ENCODE assay signal across 20 cellular contexts in genomic region chr7:122135275-122135674, GRCh38. TPM values are rescaled to one million over a fixed set of nuclear protein-coding genes. Genes with fewer than 3 reads are reported as not detected.
A peak's percentile ranks its signal among the peaks of the same experiment; 100 is the strongest.
DNase-seq lines count a peak whose midpoint lies in the region; ATAC-seq, FAIRE-seq and TF ChIP-seq lines count a peak whose summit lies in the region.
"Had no signal": no experiment of that assay in that cellular context is flagged by ENCODE, and none has a peak within 500 bp of the region (broad histone marks: within the 10 kb centered on the region; RNA-seq: fewer than 3 reads in every experiment).

No MANE protein-coding gene starts in this region.

- H3K27ac Mint-ChIP-seq in MCF 10A (ENCODE audit: low read depth, unreplicated experiment) = no peak overlapping the region
- H3K27ac Mint-ChIP-seq in mesothelial cell of epicardium = no peak overlapping the region
- H3K27ac Mint-ChIP-seq in stimulated activated naive B cell treated with anti-CD40 and anti-IgM and Interleukin-4, amounts not matched to agents 10 μg/mL and 1 μg/mL and 100 μg/mL, for 72 hours = no peak overlapping the region
- H3K27ac Mint-ChIP-seq: CD8-positive, alpha-beta memory T cell had no signal

- POLR2A ChIA-PET in MCF 10A (lab: Yijun Ruan, JAX) = no interaction called here

- no peaks in the 10 kb centered on the region for H3K27me3 Mint-ChIP-seq in MCF 10A (ENCODE audit: insufficient read depth, unreplicated experiment)
- no peaks in the 10 kb centered on the region for H3K27me3 Mint-ChIP-seq in mesothelial cell of epicardium (ENCODE audit: low read depth)
- H3K27me3 Mint-ChIP-seq in stimulated activated naive B cell treated with anti-CD40 and anti-IgM and Interleukin-4, amounts not matched to agents 10 μg/mL and 1 μg/mL and 100 μg/mL, for 72 hours = no peaks in the 10 kb centered on the region
- H3K27me3 Mint-ChIP-seq: CD8-positive, alpha-beta memory T cell had no signal

- TF ChIP-seq CTCF in MCF 10A (IDR thresholded peaks at IDR 0.05; ENCODE audit: unreplicated experiment) = no peak
- TF ChIP-seq CTCF in breast epithelium (IDR thresholded peaks at IDR 0.05) = no peak
- no peak for TF ChIP-seq CTCF in bronchial epithelial cell (IDR thresholded peaks at IDR 0.05; ENCODE audit: insufficient read depth, low read length, severe bottlenecking)
- TF ChIP-seq CTCF in left lung (IDR thresholded peaks at IDR 0.05) = no peak
- no peak for TF ChIP-seq CTCF in prostate gland (IDR thresholded peaks at IDR 0.05)
- no peak for TF ChIP-seq CTCF in mesothelial cell of epicardium (IDR thresholded peaks at IDR 0.05; ENCODE audit: unreplicated experiment)

- no peaks in the 10 kb centered on the region for H3K9me3 ChIP-seq in breast epithelium
- no peaks in the 10 kb centered on the region for H3K9me3 ChIP-seq in left lung
- no peaks in the 10 kb centered on the region for H3K9me3 ChIP-seq in prostate gland

- H3K4me3 Mint-ChIP-seq in MCF 10A (ENCODE audit: unreplicated experiment) = no peak overlapping the region
- no peak overlapping the region for H3K4me3 Mint-ChIP-seq in mesothelial cell of epicardium
- no peak overlapping the region for H3K4me3 Mint-ChIP-seq in stimulated activated naive B cell treated with anti-CD40 and anti-IgM and Interleukin-4, amounts not matched to agents 10 μg/mL and 1 μg/mL and 100 μg/mL, for 72 hours

- intact Hi-C loops in MCF 10A (cut with micrococcal nuclease) = no loop called here
- intact Hi-C loops in breast epithelium (cut with DNase I; ENCODE audit: low total_unique reads) = no loop called here
- intact Hi-C loops in left lung (cut with DNase I) = no loop called here
- intact Hi-C loops in prostate gland (cut with DNase I) = no loop called here

- peaks cover 15% of the 10 kb centered on the region for H3K36me3 Mint-ChIP-seq in MCF 10A (ENCODE audit: insufficient read depth, unreplicated experiment)
- H3K36me3 Mint-ChIP-seq in mesothelial cell of epicardium = no peaks in the 10 kb centered on the region
- peaks cover 0 to 4% of the 10 kb centered on the region in 2 donors for H3K36me3 Mint-ChIP-seq in stimulated activated naive B cell treated with anti-CD40 and anti-IgM and Interleukin-4, amounts not matched to agents 10 μg/mL and 1 μg/mL and 100 μg/mL, for 72 hours
- H3K36me3 Mint-ChIP-seq: CD8-positive, alpha-beta memory T cell had no signal

- CTCF ChIA-PET in MCF 10A (lab: Yijun Ruan, JAX) = no interaction called here

- DNase-seq in MCF 10A (ENCODE audit: unreplicated experiment) (peak; percentile 30), breast epithelium (ENCODE audit: low spot score in 2 of 2) (no peak), bronchial epithelial cell (ENCODE audit: low read depth) (peak; percentile 87), left lung (no peak), prostate gland (ENCODE audit: low spot score) (no peak), mesothelial cell of epicardium (ENCODE audit: low spot score in 2 of 2, unreplicated experiment in 2 of 2) (no peak)
- DNase-seq in stimulated activated naive B cell treated with anti-CD40 and anti-IgM and Interleukin-4, amounts not matched to agents 10 μg/mL and 1 μg/mL and 100 μg/mL, for 72 hours = no peak
- DNase-seq: CD8-positive, alpha-beta memory T cell; EL; GF-D8; Karpas-422; MM.1S; NCI-H1048; NCI-H1436; NCI-H187 treated with DMSO at 0.1 percent for 48 hours; NCI-H2171 treated with DMSO at 0.1 percent for 48 hours; NCI-H524 treated with DMSO at 0.1 percent for 48 hours; Right ventricle myocardium superior had no signal

- FAIRE-seq in bronchial epithelial cell (lab: Jason Lieb, UNC) = no peak
- FAIRE-seq: A204.1 had no signal

- H3K4me1 Mint-ChIP-seq in MCF 10A (ENCODE audit: insufficient read depth, unreplicated experiment) (peaks cover 35% of the 10 kb centered on the region), mesothelial cell of epicardium (peaks cover 14% of the 10 kb centered on the region)
- H3K4me1 Mint-ChIP-seq in stimulated activated naive B cell treated with anti-CD40 and anti-IgM and Interleukin-4, amounts not matched to agents 10 μg/mL and 1 μg/mL and 100 μg/mL, for 72 hours = peaks cover 12 to 20% of the 10 kb centered on the region in 2 donors

- H3K9me3 Mint-ChIP-seq in MCF 10A (ENCODE audit: unreplicated experiment) = no peaks in the 10 kb centered on the region
- no peaks in the 10 kb centered on the region for H3K9me3 Mint-ChIP-seq in mesothelial cell of epicardium
- H3K9me3 Mint-ChIP-seq in stimulated activated naive B cell treated with anti-CD40 and anti-IgM and Interleukin-4, amounts not matched to agents 10 μg/mL and 1 μg/mL and 100 μg/mL, for 72 hours = no peaks in the 10 kb centered on the region
- H3K9me3 Mint-ChIP-seq: CD8-positive, alpha-beta memory T cell had no signal

- H3K4me3 ChIP-seq in breast epithelium (no peak overlapping the region), bronchial epithelial cell (ENCODE audit: low read depth, low read length) (no peak overlapping the region), left lung (no peak overlapping the region), prostate gland (no peak overlapping the region)

- no TSS peak for BruUV-seq in MCF 10A (replicated peaks; lab: Mats Ljungman, UMichigan)

- 57% methylated on average over 4 of the region's 4 CpGs for WGBS in prostate gland

- peaks cover 0 to 4% of the 10 kb centered on the region in 2 donors for H3K4me1 ChIP-seq in breast epithelium
- H3K4me1 ChIP-seq in left lung = peaks cover 0 to 24% of the 10 kb centered on the region in 2 donors
- H3K4me1 ChIP-seq in prostate gland (replicated peaks) = no peaks in the 10 kb centered on the region

- peak; percentile 71 for ATAC-seq in left lung
- ATAC-seq in stimulated activated naive B cell treated with anti-CD40 and anti-IgM and Interleukin-4, amounts not matched to agents 10 μg/mL and 1 μg/mL and 100 μg/mL, for 72 hours (replicated peaks) = no peak

- H3K27ac ChIP-seq in breast epithelium (no peak overlapping the region), left lung (no peak overlapping the region), prostate gland (no peak overlapping the region)
- H3K27ac ChIP-seq: C4-2B had no signal

- no peaks in the 10 kb centered on the region for H3K36me3 ChIP-seq in breast epithelium
- no peaks in the 10 kb centered on the region for H3K36me3 ChIP-seq in bronchial epithelial cell (ENCODE audit: control insufficient read depth, insufficient read depth, low read length)
- H3K36me3 ChIP-seq in left lung = no peaks in the 10 kb centered on the region
- H3K36me3 ChIP-seq in prostate gland = no peaks in the 10 kb centered on the region

- H3K27me3 ChIP-seq in breast epithelium (no peaks in the 10 kb centered on the region), bronchial epithelial cell (ENCODE audit: control insufficient read depth, insufficient read depth, low read length) (no peaks in the 10 kb centered on the region), left lung (no peaks in the 10 kb centered on the region), prostate gland (replicated peaks; ENCODE audit: insufficient read depth) (no peaks in the 10 kb centered on the region)

- TF ChIP-seq POLR2A in breast epithelium (IDR thresholded peaks at IDR 0.05) = no peak
- TF ChIP-seq POLR2A in prostate gland (IDR thresholded peaks at IDR 0.05) = no peak

RNA-seq across cellular contexts. Expression of gene AASS, which starts 8.8 kb away (rescaled TPM):
- 15.6 and 18.4 TPM in 2 replicates for total RNA-seq in MCF 10A (2022)
- 10 to 100 TPM; 50.1 to 81.4 (median 60.6) TPM for total RNA-seq in breast epithelium
- 8.6 and 12.4 TPM in 2 replicates for total RNA-seq in bronchial epithelial cell
- total RNA-seq in left lung = 10 to 100 TPM; 27.4 to 33.1 TPM
- 10 to 100 TPM; 21.6 to 24.1 TPM for total RNA-seq in prostate gland
- 32.7 to 35.5 TPM (median 34.2 TPM) in 3 replicates for total RNA-seq in mesothelial cell of epicardium

Comparison
In these comparisons a context has a peak if more than half of its experiments do, and no peak if none do; other contexts are left out.
1. DNase-seq: peak in MCF 10A (single experiment) and bronchial epithelial cell (single experiment); none in breast epithelium (0 of 2), left lung (0 of 2), prostate gland (single experiment), mesothelial cell of epicardium (0 of 2) and stimulated activated naive B cell treated with anti-CD40 and anti-IgM and Interleukin-4, amounts not matched to agents 10 μg/mL and 1 μg/mL and 100 μg/mL, for 72 hours (single experiment).